ENCODE assay signal across 24 cellular contexts in genomic region chr3:85210540-85210939, GRCh38.
"Had no signal": no experiment of that assay in that cellular context is flagged by ENCODE, and none has a peak within 500 bp of the region (broad histone marks: within the 10 kb centered on the region; RNA-seq: fewer than 3 reads in every experiment).

No MANE protein-coding gene starts in this region.

- H3K27me3 ChIP-seq: stomach, suprapubic skin, testis, thyroid gland, tibial artery, tibial nerve, transverse colon, upper lobe of left lung, upper lobe of right lung, uterus, vagina had no signal

- H3K9me3 ChIP-seq: suprapubic skin, testis, thoracic aorta, thyroid gland, transverse colon, upper lobe of left lung, upper lobe of right lung, uterus, vagina had no signal

- DNase-seq: stimulated activated CD4-positive, alpha-beta T cell treated with anti-CD3 and anti-CD28 coated beads, Interleukin-2, amount 100 ng/mL, for 48 hours; stimulated activated CD4-positive, alpha-beta T cell treated with anti-CD3 and anti-CD28 coated beads, Interleukin-4, amount 100 ng/mL, for 1 hour; stimulated activated CD4-positive, alpha-beta T cell treated with anti-CD3 and anti-CD28 coated beads, Interleukin-4, amount 100 ng/mL, for 24 hours; stimulated activated CD4-positive, alpha-beta T cell treated with anti-CD3 and anti-CD28 coated beads, Interleukin-4, amount 100 ng/mL, for 4 hours; stimulated activated CD8-positive, alpha-beta memory T cell treated with anti-CD3 and anti-CD28 coated beads, Interleukin-4, amount 100 ng/mL, for 48 hours; stimulated activated naive B cell treated with anti-CD40 and anti-IgM and Interleukin-4, amounts not matched to agents 10 μg/mL and 1 μg/mL and 100 μg/mL, for 72 hours; stimulated activated naive CD4-positive, alpha-beta T cell; stimulated activated naive CD4-positive, alpha-beta T cell treated with Interleukin-2 at 50 U/mL for 16 hours; stimulated activated naive CD8-positive, alpha-beta T cell treated with anti-CD3 and anti-CD28 coated beads, Interleukin-15, amount 100 ng/mL, for 72 hours; stimulated activated naive CD8-positive, alpha-beta T cell treated with anti-CD3 and anti-CD28 coated beads, Interleukin-15, Interleukin-2, amounts not matched to agents 100 U/mL and 50 U/mL, for 24 hours; stomach; substantia nigra; testis; thyroid gland; tibial artery; transverse colon; trophoblast cell; upper lobe of left lung; upper lobe of right lung; uterus had no signal

- H3K27ac ChIP-seq: stomach, suprapubic skin, testis, thoracic aorta, thyroid gland, tibial artery, tibial nerve, transverse colon, upper lobe of left lung, upper lobe of right lung, uterus, vagina had no signal

- H3K4me3 ChIP-seq: stomach, suprapubic skin, testis, thoracic aorta, thyroid gland, tibial artery, tibial nerve, transverse colon, upper lobe of left lung, upper lobe of right lung, uterus, vagina had no signal

- H3K4me1 ChIP-seq: stomach, suprapubic skin, testis, thyroid gland, tibial artery, tibial nerve, transverse colon, upper lobe of left lung, upper lobe of right lung, uterus, vagina had no signal

- H3K36me3 ChIP-seq: stomach, suprapubic skin, thoracic aorta, thyroid gland, tibial artery, tibial nerve, transverse colon, upper lobe of left lung, upper lobe of right lung, uterus, vagina had no signal
